ENCODE assay signal across 9 cellular contexts in the genomic region with DNA sequence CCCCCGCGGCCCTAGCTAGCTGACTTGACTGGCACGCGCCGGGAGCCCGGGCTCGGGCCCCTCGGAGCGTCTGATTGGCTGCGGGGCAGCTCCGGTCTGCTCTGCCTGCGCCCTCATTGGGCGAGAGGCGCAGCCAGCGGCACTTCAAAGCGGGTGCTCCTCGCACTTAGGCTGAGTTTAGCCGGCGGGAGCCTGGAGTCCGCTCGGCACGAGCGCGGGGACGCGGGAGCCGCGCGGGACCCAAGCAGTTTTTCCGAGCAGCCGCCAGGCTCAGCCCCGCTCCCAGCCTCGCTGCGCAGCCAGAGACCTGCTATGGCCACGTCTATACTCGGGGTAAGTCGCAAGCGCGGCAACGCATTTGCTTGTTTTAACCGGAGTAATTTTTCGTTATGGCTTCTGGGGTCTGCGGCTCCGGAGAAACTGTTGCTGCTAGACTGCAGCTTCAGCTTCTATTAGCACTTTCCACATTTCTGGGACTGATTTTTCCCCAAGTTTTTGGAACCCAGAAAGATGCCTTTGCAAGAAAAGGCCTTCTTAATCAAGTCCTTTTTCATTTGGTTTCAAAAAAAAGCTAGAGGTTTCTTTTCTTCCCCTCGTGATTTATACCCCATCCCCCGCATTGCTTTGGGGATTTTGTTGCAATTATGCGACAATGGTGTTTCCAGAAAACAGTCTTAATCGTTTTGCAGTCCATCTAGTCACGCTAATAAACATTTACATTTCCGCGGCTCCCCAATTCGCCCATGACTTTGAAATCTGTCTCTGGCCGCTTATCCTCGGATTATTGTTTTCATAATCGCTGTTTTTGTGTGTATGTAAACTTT. TPM values are rescaled to one million over a fixed set of nuclear protein-coding genes. Genes with fewer than 3 reads are reported as not detected.
DNase-seq lines count a peak whose midpoint lies in the region; ATAC-seq, FAIRE-seq and TF ChIP-seq lines count a peak whose summit lies in the region.
"Had no signal": no experiment of that assay in that cellular context is flagged by ENCODE, and none has a peak within 500 bp of the region (broad histone marks: within the 10 kb centered on the region; RNA-seq: fewer than 3 reads in every experiment).

A gene (plus strand): TSS at position 174 of the 824 bp plus-strand sequence. CDS start 139 bp downstream, at position 313.

- peak; percentile 73 for DNase-seq in activated CD4-positive, alpha-beta T cell treated with anti-CD3 and anti-CD28 coated beads, Interleukin-2, amount 10 ng/mL, durations not matched to agents 24 days and 14 days
- no peak for DNase-seq in activated CD4-positive, alpha-beta T cell treated with anti-CD3 and anti-CD28 coated beads, Interleukin-2, amount 50 U/mL, for 4 hours
- DNase-seq in NCI-H345 (lab: John Stamatoyannopoulos, UW) (peak; percentile 76), astrocyte (ENCODE audit: low read depth) (peak; percentile 60), memory B cell (ENCODE audit: low spot score in 2 of 2) (peak in 1 of 2 donors; percentile 13), NCI-H1930 (lab: John Stamatoyannopoulos, UW) (no peak), foreskin melanocyte (no peak), kidney (no peak)
- DNase-seq: DND-41 had no signal

- peaks cover 40% of the 10 kb centered on the region for H4K20me1 ChIP-seq in astrocyte (ENCODE audit: insufficient read depth, low read length)

- peak within 1 kb of the TSS; percentile 20 for H3K4me3 ChIP-seq in astrocyte (ENCODE audit: insufficient read depth, low read depth, low read length)
- H3K4me3 ChIP-seq in kidney (ENCODE audit: low read length in 2 of 2), result no peak within 1 kb of the TSS

- ATAC-seq in memory B cell (ENCODE audit: low read depth), result no peak

- FAIRE-seq in astrocyte (lab: Jason Lieb, UNC), result no peak
- no peak for FAIRE-seq in kidney (lab: Jason Lieb, UNC)

- H3K27ac ChIP-seq in astrocyte (ENCODE audit: low read depth, low read length) (no peak within 1 kb of the TSS), kidney (ENCODE audit: low read depth in 2 of 2, low read length in 2 of 2) (no peak within 1 kb of the TSS)

- H3K9me3 ChIP-seq in astrocyte (ENCODE audit: insufficient read depth, low read depth, low read length) (no peaks in the 10 kb centered on the region), kidney (ENCODE audit: control insufficient read depth in 1 of 2, low read length in 2 of 2) (no peaks in the 10 kb centered on the region)

- H3K36me3 Mint-ChIP-seq in activated CD4-positive, alpha-beta T cell treated with anti-CD3 and anti-CD28 coated beads, Interleukin-2, amount 10 ng/mL, durations not matched to agents 24 days and 14 days (ENCODE audit: low read depth), result peaks cover 4% of the 10 kb centered on the region
- H3K36me3 Mint-ChIP-seq in astrocyte (ENCODE audit: low read depth, unreplicated experiment) (peaks cover 2% of the 10 kb centered on the region), memory B cell (no peaks in the 10 kb centered on the region)

- peak within 1 kb of the TSS; percentile 71 for H3K4me2 ChIP-seq in astrocyte (ENCODE audit: low read length)

- H3K27me3 Mint-ChIP-seq in activated CD4-positive, alpha-beta T cell treated with anti-CD3 and anti-CD28 coated beads, Interleukin-2, amount 10 ng/mL, durations not matched to agents 24 days and 14 days, result peaks cover 71% of the 10 kb centered on the region
- H3K27me3 Mint-ChIP-seq in astrocyte (ENCODE audit: low read depth, unreplicated experiment) (peaks cover 74% of the 10 kb centered on the region), memory B cell (peaks cover 16% of the 10 kb centered on the region)

- H3K27me3 ChIP-seq in astrocyte (ENCODE audit: insufficient read depth, low read length), result peaks cover 97% of the 10 kb centered on the region

- intact Hi-C loops in activated CD4-positive, alpha-beta T cell treated with anti-CD3 and anti-CD28 coated beads, Interleukin-2, amount 10 ng/mL, durations not matched to agents 24 days and 14 days (cut with micrococcal nuclease), result loop anchor here (5.0 to 10.0 kb wide), 4 partner anchors 450 to 1827 kb away; a partner anchor contains a TSS
- intact Hi-C loops in kidney (cut with DNase I), result no loop called here

- peak within 1 kb of the TSS; percentile 45 for H3K4me3 Mint-ChIP-seq in activated CD4-positive, alpha-beta T cell treated with anti-CD3 and anti-CD28 coated beads, Interleukin-2, amount 10 ng/mL, durations not matched to agents 24 days and 14 days
- H3K4me3 Mint-ChIP-seq in astrocyte (ENCODE audit: unreplicated experiment) (peak within 1 kb of the TSS; percentile 54), memory B cell (peak within 1 kb of the TSS; percentile 9)

- TF ChIP-seq CTCF in astrocyte (IDR thresholded peaks at IDR 0.05; ENCODE audit: insufficient read depth, low read depth, low read length) (no peak), kidney (IDR thresholded peaks at IDR 0.05; ENCODE audit: borderline replicate concordance, extremely low read depth, insufficient read depth) (no peak)

- H3K4me1 ChIP-seq in astrocyte (ENCODE audit: insufficient read depth, low read length), result peaks cover 8% of the 10 kb centered on the region
- peaks cover 0 to 11% of the 10 kb centered on the region in 2 donors for H3K4me1 ChIP-seq in kidney (ENCODE audit: control insufficient read depth in 1 of 2, insufficient read depth in 1 of 2, low read depth in 1 of 2, low read length in 2 of 2)

- no peaks in the 10 kb centered on the region for H3K9me3 Mint-ChIP-seq in activated CD4-positive, alpha-beta T cell treated with anti-CD3 and anti-CD28 coated beads, Interleukin-2, amount 10 ng/mL, durations not matched to agents 24 days and 14 days
- peaks cover 14% of the 10 kb centered on the region for H3K9me3 Mint-ChIP-seq in astrocyte (ENCODE audit: unreplicated experiment)
- no peaks in the 10 kb centered on the region for H3K9me3 Mint-ChIP-seq in memory B cell

- H3K27ac Mint-ChIP-seq in activated CD4-positive, alpha-beta T cell treated with anti-CD3 and anti-CD28 coated beads, Interleukin-2, amount 10 ng/mL, durations not matched to agents 24 days and 14 days, result peak within 1 kb of the TSS; percentile 75
- peak within 1 kb of the TSS; percentile 81 for H3K27ac Mint-ChIP-seq in astrocyte (ENCODE audit: unreplicated experiment)
- peak within 1 kb of the TSS; percentile 87 for H3K27ac Mint-ChIP-seq in memory B cell

- no peak within 1 kb of the TSS for H3K9ac ChIP-seq in astrocyte (ENCODE audit: low read length)
- H3K9ac ChIP-seq in kidney (ENCODE audit: low read length in 2 of 2), result no peak within 1 kb of the TSS

- H3K36me3 ChIP-seq in astrocyte (ENCODE audit: insufficient read depth, low read length) (no peaks in the 10 kb centered on the region), kidney (ENCODE audit: control insufficient read depth in 1 of 2, insufficient read depth in 2 of 2, low read length in 2 of 2) (no peaks in the 10 kb centered on the region)

- H2AFZ ChIP-seq in astrocyte (ENCODE audit: low read depth, low read length), result peak within 1 kb of the TSS; percentile 61

- H3K4me1 Mint-ChIP-seq in activated CD4-positive, alpha-beta T cell treated with anti-CD3 and anti-CD28 coated beads, Interleukin-2, amount 10 ng/mL, durations not matched to agents 24 days and 14 days, result peaks cover 26% of the 10 kb centered on the region
- H3K4me1 Mint-ChIP-seq in astrocyte (ENCODE audit: low read depth, unreplicated experiment) (peaks cover 11% of the 10 kb centered on the region), memory B cell (peaks cover 5% of the 10 kb centered on the region)

- no peaks in the 10 kb centered on the region for H3K79me2 ChIP-seq in astrocyte (ENCODE audit: insufficient read depth, low read length)

RNA-seq across cellular contexts. Expression of the gene that starts here (rescaled TPM):
- not detected in 2 replicates for total RNA-seq in activated CD4-positive, alpha-beta T cell treated with anti-CD3 and anti-CD28 coated beads, Interleukin-2, amount 10 ng/mL, durations not matched to agents 24 days and 14 days
- total RNA-seq in astrocyte, result not detected in 2 replicates
- total RNA-seq in kidney, result not detected
- polyA plus RNA-seq in kidney (ENCODE audit: insufficient read depth, low read depth, low replicate concordance), result not detected

Comparison
In these comparisons a context has a peak if more than half of its experiments do, and no peak if none do; other contexts are left out.
1. Peak in DNase-seq in activated CD4-positive, alpha-beta T cell treated with anti-CD3 and anti-CD28 coated beads, Interleukin-2, amount 10 ng/mL, durations not matched to agents 24 days and 14 days; RNA of the gene not detected or under 1 TPM.
2. Peak in DNase-seq, H3K4me3 ChIP-seq and H3K4me2 ChIP-seq in astrocyte; RNA of the gene not detected or under 1 TPM.